Comparison of ENCODE assay signal across 8 cellular contexts in genomic region chr2:224922142-224922727, GRCh38.
DNase-seq lines count a peak whose midpoint lies in the region; ATAC-seq and TF ChIP-seq lines count a peak whose summit lies in the region.

No MANE protein-coding gene starts in this region.

- H3K27me3 ChIP-seq in DND-41 (ENCODE audit: insufficient read depth, low read length, poor library complexity): no peaks in the 10 kb centered on the region

- ATAC-seq in DND-41 (ENCODE audit: insufficient read depth, low read depth): peak; percentile 25; the same call in 1 of the 3 replicates
- ATAC-seq in GM21360 (IDR thresholded peaks at IDR 0.05; ENCODE audit: unreplicated experiment): peak; percentile 53
- peak; percentile 56 for ATAC-seq in HG03558 (IDR thresholded peaks at IDR 0.05; ENCODE audit: extremely low read depth, unreplicated experiment)

- peaks cover 10% of the 10 kb centered on the region; the same call in 1 of the 2 replicates for H4K20me1 ChIP-seq in DND-41 (ENCODE audit: insufficient read depth, low read length)

- H3K9ac ChIP-seq in DND-41 (ENCODE audit: low read depth, low read length): no peak overlapping the region

- no peak overlapping the region for H2AFZ ChIP-seq in DND-41 (ENCODE audit: low read depth, low read length)

- H3K9me3 ChIP-seq in DND-41 (ENCODE audit: insufficient read depth, low read length, severe bottlenecking): no peaks in the 10 kb centered on the region

- H3K27ac ChIP-seq in DND-41 (ENCODE audit: low read length) (no peak overlapping the region), caudate nucleus (ENCODE audit: low read depth, low read length) (peak overlapping the region; percentile 8)

- no peaks in the 10 kb centered on the region; the same call in 1 of the 2 replicates for H3K79me2 ChIP-seq in DND-41 (ENCODE audit: insufficient read depth, low read length)

- H3K36me3 ChIP-seq in DND-41 (ENCODE audit: insufficient read depth, low read length): peaks cover 35% of the 10 kb centered on the region

- peaks cover 4% of the 10 kb centered on the region; the same call in 1 of the 2 replicates for H3K4me1 ChIP-seq in DND-41 (ENCODE audit: insufficient read depth, low read length)

- no peak for DNase-seq in DND-41
- no peak for DNase-seq in caudate nucleus (lab: John Stamatoyannopoulos, UW)
- DNase-seq in NCI-H748 treated with DMSO at 0.1 percent for 48 hours (lab: John Stamatoyannopoulos, UW): no peak
- no peak for DNase-seq in NCI-H524 treated with DMSO at 0.1 percent for 48 hours (lab: John Stamatoyannopoulos, UW)
- DNase-seq in stimulated activated CD4-positive, alpha-beta T cell treated with anti-CD3 and anti-CD28 coated beads, Interleukin-4, amount 100 ng/mL, for 24 hours: no peak
- no peak for DNase-seq in NCI-H82 (lab: John Stamatoyannopoulos, UW)

- H3K4me3 ChIP-seq in DND-41 (ENCODE audit: low read depth in 1 of 2, low read length in 2 of 2): no peak overlapping the region

- no peak overlapping the region for H3K4me2 ChIP-seq in DND-41 (ENCODE audit: insufficient read depth, low read length)

- TF ChIP-seq CTCF in DND-41 (IDR thresholded peaks at IDR 0.05; ENCODE audit: borderline replicate concordance, extremely low read depth, low read length, poor library complexity, severe bottlenecking): no peak
